In the genomic region with DNA sequence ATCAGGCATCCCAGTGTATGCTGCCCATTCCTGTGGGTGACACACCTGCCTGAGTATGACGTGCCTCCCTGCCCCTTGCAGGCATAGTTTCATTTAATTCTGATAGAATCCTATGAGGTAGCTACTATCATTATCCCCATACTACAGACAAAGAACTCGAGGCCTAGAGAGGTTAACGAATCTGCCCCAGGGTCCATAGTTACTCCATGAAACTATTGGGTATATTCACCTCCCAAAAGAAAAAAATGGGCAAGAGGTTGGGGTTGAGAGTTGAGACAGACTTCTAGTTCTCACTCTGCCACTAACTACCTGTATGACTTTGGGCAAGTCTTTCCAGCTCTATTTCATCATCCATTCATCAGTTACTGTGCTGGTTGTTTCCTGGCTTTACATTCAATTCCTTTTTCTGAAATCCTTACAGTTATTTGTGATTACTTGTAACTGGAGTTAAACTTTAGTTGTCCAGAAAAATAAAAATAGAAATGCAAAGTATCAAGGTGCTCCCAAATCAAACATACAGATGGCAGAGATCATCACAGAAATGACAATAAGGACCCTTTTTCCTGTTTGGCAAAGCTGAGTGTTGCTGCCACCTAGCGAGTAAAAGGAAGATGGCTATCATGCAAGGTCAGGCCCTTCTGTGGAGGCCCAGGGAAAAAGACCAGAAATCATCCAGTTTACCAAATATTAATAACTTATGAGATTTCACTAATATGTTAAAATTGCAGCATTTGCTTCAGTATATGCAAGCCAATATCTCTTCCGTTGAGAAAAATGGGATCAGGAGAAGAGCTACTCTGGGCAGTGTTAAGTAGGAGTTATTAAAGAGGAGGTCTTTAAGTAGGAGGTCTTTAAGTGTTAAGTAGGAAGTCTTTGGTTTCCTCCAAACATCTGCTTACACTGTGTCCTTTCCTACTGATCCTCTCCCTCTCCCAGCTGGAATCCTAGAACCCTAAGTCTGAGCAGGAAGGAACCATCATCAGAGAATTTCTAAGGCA, we compare ENCODE assay signal across 8 cellular contexts. TPM values are rescaled to one million over a fixed set of nuclear protein-coding genes. Genes with fewer than 3 reads are reported as not detected.
DNase-seq lines count a peak whose midpoint lies in the region; ATAC-seq, FAIRE-seq and TF ChIP-seq lines count a peak whose summit lies in the region.

No MANE protein-coding gene starts in this region.

- no peak overlapping the region for H2AFZ ChIP-seq in mesenchymal stem cell (ENCODE audit: low read depth, low read length)

- H4K8ac ChIP-seq in mesenchymal stem cell (ENCODE audit: low read length), result no peak overlapping the region

- no peak for FAIRE-seq in GM12891 (lab: Jason Lieb, UNC)

- H3K4me3 ChIP-seq in NB4 (ENCODE audit: low read depth, low read length), result no peak overlapping the region
- no peak overlapping the region for H3K4me3 ChIP-seq in WERI-Rb-1 (ENCODE audit: low read depth, low read length)
- no peak overlapping the region for H3K4me3 ChIP-seq in mesenchymal stem cell (ENCODE audit: insufficient read depth in 1 of 2, low read depth in 1 of 2, low read length in 2 of 2)

- H2BK15ac ChIP-seq in mesenchymal stem cell (ENCODE audit: low read depth, poor library complexity, severe bottlenecking), result no peak overlapping the region

- no peak overlapping the region for H3K14ac ChIP-seq in mesenchymal stem cell (ENCODE audit: low read length in 2 of 2)

- H3K9ac ChIP-seq in mesenchymal stem cell (ENCODE audit: low read length), result no peak overlapping the region

- H3K23ac ChIP-seq in mesenchymal stem cell (ENCODE audit: low read length in 2 of 2), result no peak overlapping the region

- H3K27me3 ChIP-seq in WERI-Rb-1 (ENCODE audit: insufficient read depth, low read depth, severe bottlenecking) (peaks cover 10% of the 10 kb centered on the region), mesenchymal stem cell (ENCODE audit: control insufficient read depth in 1 of 2, insufficient read depth in 1 of 2, low read length in 2 of 2) (peaks cover 0 to 12% of the 10 kb centered on the region in 2 experiments)

- no peak overlapping the region for H3K4me3 Mint-ChIP-seq in chondrocyte (ENCODE audit: unreplicated experiment)

- H3K79me1 ChIP-seq in mesenchymal stem cell (replicated peaks; ENCODE audit: low read length, poor library complexity, severe bottlenecking), result no peaks in the 10 kb centered on the region

- DNase-seq in DMS53 (lab: John Stamatoyannopoulos, UW) (peak; percentile 67), NB4 (ENCODE audit: low read depth) (peak; percentile 60), WERI-Rb-1 (peak; percentile 29), chondrocyte (ENCODE audit: low spot score) (no peak), mesenchymal stem cell (peak; percentile 47), superior temporal gyrus (ENCODE audit: extremely low spot score) (peak; percentile 59), GM12891 (ENCODE audit: insufficient read length, low spot score) (no peak)

- H3K4me1 ChIP-seq in mesenchymal stem cell (ENCODE audit: control insufficient read depth, insufficient read depth, low read depth, low read length), result peaks cover 1% of the 10 kb centered on the region

- no CpG with 5 or more reads among the region's 5 CpGs for WGBS in mesenchymal stem cell

- TF ChIP-seq POLR2A in NB4 (IDR thresholded peaks at IDR 0.05; ENCODE audit: extremely low read depth, insufficient read length) (no peak), GM12891 (IDR thresholded peaks at IDR 0.05; ENCODE audit: low read depth, low read length) (no peak)

- peaks cover 15% of the 10 kb centered on the region for H3K4me1 Mint-ChIP-seq in chondrocyte (ENCODE audit: low read depth)

- TF ChIP-seq CTCF in NB4 (IDR thresholded peaks at IDR 0.05; ENCODE audit: low read depth, low read length) (peak; percentile 68), WERI-Rb-1 (IDR thresholded peaks at IDR 0.05; ENCODE audit: low read depth, low read length) (peak; percentile 75), chondrocyte (IDR thresholded peaks at IDR 0.05) (peak; percentile 89)

- H3K4ac ChIP-seq in mesenchymal stem cell (ENCODE audit: low read depth in 1 of 2, low read length in 2 of 2), result no peak overlapping the region

- H2AK5ac ChIP-seq in mesenchymal stem cell (ENCODE audit: low read length, severe bottlenecking), result no peak overlapping the region

- H3K9me3 ChIP-seq in WERI-Rb-1 (ENCODE audit: severe bottlenecking) (no peaks in the 10 kb centered on the region), mesenchymal stem cell (ENCODE audit: control insufficient read depth, low read length) (no peaks in the 10 kb centered on the region)

- no peaks in the 10 kb centered on the region for H3K9me3 Mint-ChIP-seq in chondrocyte (ENCODE audit: low read depth)

- no peaks in the 10 kb centered on the region for H3K36me3 Mint-ChIP-seq in chondrocyte (ENCODE audit: low read depth)

- peak; percentile 68 for ATAC-seq in GM21390 (IDR thresholded peaks at IDR 0.05; ENCODE audit: unreplicated experiment)

- H2BK12ac ChIP-seq in mesenchymal stem cell (ENCODE audit: low read length in 2 of 2), result no peak overlapping the region

- no peaks in the 10 kb centered on the region for H3K36me3 ChIP-seq in WERI-Rb-1
- H3K36me3 ChIP-seq in mesenchymal stem cell (ENCODE audit: control insufficient read depth in 1 of 2, insufficient read depth in 2 of 2, low read depth in 1 of 2, low read length in 2 of 2), result no peaks in the 10 kb centered on the region

- no peak overlapping the region for H3K4me2 ChIP-seq in mesenchymal stem cell (ENCODE audit: low read length, poor library complexity, severe bottlenecking)

- H2BK5ac ChIP-seq in mesenchymal stem cell (ENCODE audit: low read depth, low read length, poor library complexity, severe bottlenecking), result no peak overlapping the region

- no peaks in the 10 kb centered on the region for H3K27me3 Mint-ChIP-seq in chondrocyte (ENCODE audit: low read depth)

- no peak overlapping the region for H3K27ac Mint-ChIP-seq in chondrocyte (ENCODE audit: unreplicated experiment)

- H4K91ac ChIP-seq in mesenchymal stem cell (ENCODE audit: low read length), result no peak overlapping the region

- no peak overlapping the region for H3K18ac ChIP-seq in mesenchymal stem cell (ENCODE audit: low read depth in 1 of 2, low read length in 2 of 2)

- no peak overlapping the region for H2BK120ac ChIP-seq in mesenchymal stem cell (ENCODE audit: low read depth, low read length)

- H3K27ac ChIP-seq in WERI-Rb-1 (no peak overlapping the region), mesenchymal stem cell (ENCODE audit: low read length, poor library complexity, severe bottlenecking) (no peak overlapping the region)

TF ChIP-seq in GM12891, 5 proteins besides CTCF, POLR2A, EP300 and RAD21:
- TF ChIP-seq PAX5 (IDR thresholded peaks at IDR 0.05; ENCODE audit: insufficient read depth, low read length, severe bottlenecking) (no peak), SPI1 (IDR thresholded peaks at IDR 0.05; ENCODE audit: low read depth, low read length) (no peak), POU2F2 (IDR thresholded peaks at IDR 0.05; ENCODE audit: low read depth, low read length) (no peak), POLR2AphosphoS5 (IDR thresholded peaks at IDR 0.05; ENCODE audit: low read depth, low read length) (no peak), TAF1 (IDR thresholded peaks at IDR 0.05; ENCODE audit: low read depth, low read length) (no peak)

RNA-seq across cellular contexts. Expression of a gene that starts 17.1 kb away (rescaled TPM):
- 48.2 to 52.7 TPM (median 50.8 TPM) in 3 replicates for total RNA-seq in chondrocyte
- 55.4 TPM for polyA plus RNA-seq in mesenchymal stem cell (2013, experiment 1 of 2)
- polyA plus RNA-seq in mesenchymal stem cell (2013, experiment 2 of 2), result 50.7 TPM
- 8.0 TPM for polyA plus RNA-seq in GM12891 (2012; ENCODE audit: low read depth, missing spikeins)

RNA-seq across cellular contexts. Expression of a gene that starts 32.4 kb away (rescaled TPM):
- 0.24 to 0.36 TPM (median 0.30 TPM) in 3 replicates for total RNA-seq in chondrocyte
- under 0.01 TPM for polyA plus RNA-seq in mesenchymal stem cell (2013, experiment 1 of 2)
- polyA plus RNA-seq in mesenchymal stem cell (2013, experiment 2 of 2), result under 0.01 TPM
- not detected for polyA plus RNA-seq in GM12891 (2012; ENCODE audit: low read depth, missing spikeins)

Comparison
In these comparisons a context has a peak if more than half of its experiments do, and no peak if none do; other contexts are left out.
1. DNase-seq: peak in DMS53 (single experiment), NB4 (single experiment), WERI-Rb-1 (single experiment), mesenchymal stem cell (single experiment) and superior temporal gyrus (single experiment); none in chondrocyte (single experiment) and GM12891 (single experiment).
2. Peak in every context shown above with its lines, with median percentiles within 50 percentile points of each other: CTCF ChIP-seq.